In genomic region chrX:39619182-39620009, GRCh38 we compare ENCODE assay signal across 1 cellular context.
TF ChIP-seq lines count a peak whose summit lies in the region.

No MANE protein-coding gene starts in this region.

TF ChIP-seq in K562, 482 proteins besides CTCF, POLR2A, EP300 and RAD21 (continued from another document and continues in another):
- TF ChIP-seq TEAD1 (CRISPR knock-in tag; IDR thresholded peaks at IDR 0.05): peak in 1 of 2 experiments; percentile 52; a peak in 1 of 4 replicates
- TF ChIP-seq CBX5 (IDR thresholded peaks at IDR 0.05; ENCODE audit: borderline replicate concordance, low read depth): no peak
- TF ChIP-seq KDM1A (IDR thresholded peaks at IDR 0.05): 0 out of 4 replicates have a peak, but pooled peaks of 1 of the 2 experiments have one; percentile 26
- no peak for TF ChIP-seq GABPB1 (CRISPR knock-in tag; IDR thresholded peaks at IDR 0.05)
- TF ChIP-seq, protein P1, sequence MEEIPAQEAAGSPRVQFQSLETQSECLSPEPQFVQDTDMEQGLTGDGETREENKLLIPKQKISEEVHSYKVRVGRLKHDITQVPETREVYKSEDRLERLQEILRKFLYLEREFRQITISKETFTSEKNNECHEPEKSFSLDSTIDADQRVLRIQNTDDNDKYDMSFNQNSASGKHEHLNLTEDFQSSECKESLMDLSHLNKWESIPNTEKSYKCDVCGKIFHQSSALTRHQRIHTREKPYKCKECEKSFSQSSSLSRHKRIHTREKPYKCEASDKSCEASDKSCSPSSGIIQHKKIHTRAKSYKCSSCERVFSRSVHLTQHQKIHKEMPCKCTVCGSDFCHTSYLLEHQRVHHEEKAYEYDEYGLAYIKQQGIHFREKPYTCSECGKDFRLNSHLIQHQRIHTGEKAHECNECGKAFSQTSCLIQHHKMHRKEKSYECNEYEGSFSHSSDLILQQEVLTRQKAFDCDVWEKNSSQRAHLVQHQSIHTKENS (CRISPR knock-in tag; IDR thresholded peaks at IDR 0.05): no peak
- TF ChIP-seq DDX20 (tag; IDR thresholded peaks at IDR 0.05; ENCODE audit: low read depth): no peak
- TF ChIP-seq ETV6 (IDR thresholded peaks at IDR 0.05; ENCODE audit: borderline replicate concordance in 1 of 2, low read depth in 2 of 2, low read length in 1 of 2): peak in 1 of 2 experiments; percentile 63; a peak in 1 of 4 replicates
- TF ChIP-seq ETV6 (CRISPR knock-in tag; IDR thresholded peaks at IDR 0.05; ENCODE audit: borderline replicate concordance): no peak
- TF ChIP-seq CHD4 (IDR thresholded peaks at IDR 0.05; ENCODE audit: insufficient read depth, insufficient replicate concordance, low read depth, low read length, poor library complexity, severe bottlenecking): no peak
- no peak for TF ChIP-seq TEAD2 (tag; IDR thresholded peaks at IDR 0.05)
- peak; percentile 52; the same call in 1 of the 2 replicates for TF ChIP-seq L3MBTL2 (IDR thresholded peaks at IDR 0.05)
- TF ChIP-seq ZBTB1 (CRISPR knock-in tag; IDR thresholded peaks at IDR 0.05; ENCODE audit: borderline replicate concordance, low read depth): no peak
- TF ChIP-seq CBFA2T2 (conservative IDR thresholded peaks at IDR 0.05): peak; percentile 62
- no peak for TF ChIP-seq ZNF274 (IDR thresholded peaks at IDR 0.05; ENCODE audit: borderline replicate concordance, low read depth, low read length)
- no peak for TF ChIP-seq BRD4 (IDR thresholded peaks at IDR 0.05)
- TF ChIP-seq, protein P2, sequence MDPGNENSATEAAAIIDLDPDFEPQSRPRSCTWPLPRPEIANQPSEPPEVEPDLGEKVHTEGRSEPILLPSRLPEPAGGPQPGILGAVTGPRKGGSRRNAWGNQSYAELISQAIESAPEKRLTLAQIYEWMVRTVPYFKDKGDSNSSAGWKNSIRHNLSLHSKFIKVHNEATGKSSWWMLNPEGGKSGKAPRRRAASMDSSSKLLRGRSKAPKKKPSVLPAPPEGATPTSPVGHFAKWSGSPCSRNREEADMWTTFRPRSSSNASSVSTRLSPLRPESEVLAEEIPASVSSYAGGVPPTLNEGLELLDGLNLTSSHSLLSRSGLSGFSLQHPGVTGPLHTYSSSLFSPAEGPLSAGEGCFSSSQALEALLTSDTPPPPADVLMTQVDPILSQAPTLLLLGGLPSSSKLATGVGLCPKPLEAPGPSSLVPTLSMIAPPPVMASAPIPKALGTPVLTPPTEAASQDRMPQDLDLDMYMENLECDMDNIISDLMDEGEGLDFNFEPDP (CRISPR knock-in tag; IDR thresholded peaks at IDR 0.05): no peak
- no peak for TF ChIP-seq BDP1 (IDR thresholded peaks at IDR 0.05; ENCODE audit: insufficient read depth, insufficient read length)
- no peak for TF ChIP-seq GMEB1 (CRISPR knock-in tag; IDR thresholded peaks at IDR 0.05)
- no peak for TF ChIP-seq ATF4 (CRISPR knock-in tag; IDR thresholded peaks at IDR 0.05)
- TF ChIP-seq PTTG1 (tag; IDR thresholded peaks at IDR 0.05; ENCODE audit: low read depth): no peak
- no peak for TF ChIP-seq ZBTB5 (IDR thresholded peaks at IDR 0.05)
- no peak for TF ChIP-seq KAT7 (CRISPR knock-in tag; IDR thresholded peaks at IDR 0.05; ENCODE audit: borderline replicate concordance)
- TF ChIP-seq NFXL1 (CRISPR knock-in tag; IDR thresholded peaks at IDR 0.05): no peak
- no peak for TF ChIP-seq ELF4 (CRISPR knock-in tag; IDR thresholded peaks at IDR 0.05)
- TF ChIP-seq PHB (CRISPR knock-in tag; IDR thresholded peaks at IDR 0.05): no peak
- TF ChIP-seq HDAC8 (tag; IDR thresholded peaks at IDR 0.05): no peak
- TF ChIP-seq, protein P3, sequence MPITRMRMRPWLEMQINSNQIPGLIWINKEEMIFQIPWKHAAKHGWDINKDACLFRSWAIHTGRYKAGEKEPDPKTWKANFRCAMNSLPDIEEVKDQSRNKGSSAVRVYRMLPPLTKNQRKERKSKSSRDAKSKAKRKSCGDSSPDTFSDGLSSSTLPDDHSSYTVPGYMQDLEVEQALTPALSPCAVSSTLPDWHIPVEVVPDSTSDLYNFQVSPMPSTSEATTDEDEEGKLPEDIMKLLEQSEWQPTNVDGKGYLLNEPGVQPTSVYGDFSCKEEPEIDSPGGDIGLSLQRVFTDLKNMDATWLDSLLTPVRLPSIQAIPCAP (CRISPR knock-in tag; IDR thresholded peaks at IDR 0.05; ENCODE audit: borderline replicate concordance): no peak
- peak; percentile 52; the same call in 1 of the 2 replicates for TF ChIP-seq ELF1 (tag; IDR thresholded peaks at IDR 0.05)
- TF ChIP-seq HNRNPK (IDR thresholded peaks at IDR 0.05; ENCODE audit: low read depth, low read length, poor library complexity, severe bottlenecking): no peak
- 0 out of 2 replicates have a peak, but pooled peaks have one; percentile 33 for TF ChIP-seq SMARCA4 (IDR thresholded peaks at IDR 0.05)
- TF ChIP-seq PBX2 (CRISPR knock-in tag; IDR thresholded peaks at IDR 0.05; ENCODE audit: low read depth): no peak
- no peak for TF ChIP-seq PBX2 (tag; conservative IDR thresholded peaks at IDR 0.05; ENCODE audit: low read depth)
- TF ChIP-seq CTBP1 (IDR thresholded peaks at IDR 0.05; ENCODE audit: borderline replicate concordance): peak; percentile 86
- TF ChIP-seq, protein P4, sequence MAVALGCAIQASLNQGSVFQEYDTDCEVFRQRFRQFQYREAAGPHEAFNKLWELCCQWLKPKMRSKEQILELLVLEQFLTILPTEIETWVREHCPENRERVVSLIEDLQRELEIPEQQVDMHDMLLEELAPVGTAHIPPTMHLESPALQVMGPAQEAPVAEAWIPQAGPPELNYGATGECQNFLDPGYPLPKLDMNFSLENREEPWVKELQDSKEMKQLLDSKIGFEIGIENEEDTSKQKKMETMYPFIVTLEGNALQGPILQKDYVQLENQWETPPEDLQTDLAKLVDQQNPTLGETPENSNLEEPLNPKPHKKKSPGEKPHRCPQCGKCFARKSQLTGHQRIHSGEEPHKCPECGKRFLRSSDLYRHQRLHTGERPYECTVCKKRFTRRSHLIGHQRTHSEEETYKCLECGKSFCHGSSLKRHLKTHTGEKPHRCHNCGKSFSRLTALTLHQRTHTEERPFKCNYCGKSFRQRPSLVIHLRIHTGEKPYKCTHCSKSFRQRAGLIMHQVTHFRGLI (CRISPR knock-in tag; IDR thresholded peaks at IDR 0.05): no peak
- TF ChIP-seq, protein P5, sequence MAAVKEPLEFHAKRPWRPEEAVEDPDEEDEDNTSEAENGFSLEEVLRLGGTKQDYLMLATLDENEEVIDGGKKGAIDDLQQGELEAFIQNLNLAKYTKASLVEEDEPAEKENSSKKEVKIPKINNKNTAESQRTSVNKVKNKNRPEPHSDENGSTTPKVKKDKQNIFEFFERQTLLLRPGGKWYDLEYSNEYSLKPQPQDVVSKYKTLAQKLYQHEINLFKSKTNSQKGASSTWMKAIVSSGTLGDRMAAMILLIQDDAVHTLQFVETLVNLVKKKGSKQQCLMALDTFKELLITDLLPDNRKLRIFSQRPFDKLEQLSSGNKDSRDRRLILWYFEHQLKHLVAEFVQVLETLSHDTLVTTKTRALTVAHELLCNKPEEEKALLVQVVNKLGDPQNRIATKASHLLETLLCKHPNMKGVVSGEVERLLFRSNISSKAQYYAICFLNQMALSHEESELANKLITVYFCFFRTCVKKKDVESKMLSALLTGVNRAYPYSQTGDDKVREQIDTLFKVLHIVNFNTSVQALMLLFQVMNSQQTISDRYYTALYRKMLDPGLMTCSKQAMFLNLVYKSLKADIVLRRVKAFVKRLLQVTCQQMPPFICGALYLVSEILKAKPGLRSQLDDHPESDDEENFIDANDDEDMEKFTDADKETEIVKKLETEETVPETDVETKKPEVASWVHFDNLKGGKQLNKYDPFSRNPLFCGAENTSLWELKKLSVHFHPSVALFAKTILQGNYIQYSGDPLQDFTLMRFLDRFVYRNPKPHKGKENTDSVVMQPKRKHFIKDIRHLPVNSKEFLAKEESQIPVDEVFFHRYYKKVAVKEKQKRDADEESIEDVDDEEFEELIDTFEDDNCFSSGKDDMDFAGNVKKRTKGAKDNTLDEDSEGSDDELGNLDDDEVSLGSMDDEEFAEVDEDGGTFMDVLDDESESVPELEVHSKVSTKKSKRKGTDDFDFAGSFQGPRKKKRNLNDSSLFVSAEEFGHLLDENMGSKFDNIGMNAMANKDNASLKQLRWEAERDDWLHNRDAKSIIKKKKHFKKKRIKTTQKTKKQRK (IDR thresholded peaks at IDR 0.05; ENCODE audit: borderline replicate concordance, low read depth, low read length): no peak
- TF ChIP-seq MEF2D (tag; conservative IDR thresholded peaks at IDR 0.05; ENCODE audit: low read depth): no peak
- TF ChIP-seq TSC22D4 (tag; IDR thresholded peaks at IDR 0.05): no peak
- TF ChIP-seq SMARCE1 (IDR thresholded peaks at IDR 0.05): peak; percentile 66; the same call in 1 of the 2 replicates
- peak; percentile 80 for TF ChIP-seq ARID1B (IDR thresholded peaks at IDR 0.05)
- peak; percentile 87 for TF ChIP-seq ETV5 (CRISPR knock-in tag; IDR thresholded peaks at IDR 0.05; ENCODE audit: low read depth)
- TF ChIP-seq THAP7 (CRISPR knock-in tag; IDR thresholded peaks at IDR 0.05): no peak
- peak; percentile 40 for TF ChIP-seq MEIS2 (IDR thresholded peaks at IDR 0.05; ENCODE audit: partially characterized antibody)
- no peak for TF ChIP-seq MECOM (CRISPR knock-in tag; IDR thresholded peaks at IDR 0.05)
- no peak for TF ChIP-seq ZNF79 (CRISPR knock-in tag; IDR thresholded peaks at IDR 0.05; ENCODE audit: low read depth)
- TF ChIP-seq ZNF124 (CRISPR knock-in tag; IDR thresholded peaks at IDR 0.05): no peak
- TF ChIP-seq MAFK (IDR thresholded peaks at IDR 0.05; ENCODE audit: low read length): no peak
- TF ChIP-seq PKNOX1 (IDR thresholded peaks at IDR 0.05): peak; percentile 62
